Comparison of ENCODE assay signal across 8 cellular contexts in genomic region chr11:128686745-128687177, GRCh38. TPM values are rescaled to one million over a fixed set of nuclear protein-coding genes. Genes with fewer than 3 reads are reported as not detected.
A peak's percentile ranks its signal among the peaks of the same experiment; 100 is the strongest.
DNase-seq lines count a peak whose midpoint lies in the region; ATAC-seq, FAIRE-seq and TF ChIP-seq lines count a peak whose summit lies in the region.

No MANE protein-coding gene starts in this region.

- no peaks in the 10 kb centered on the region for H3K9me3 ChIP-seq in kidney (ENCODE audit: control insufficient read depth in 1 of 2, low read length in 2 of 2)

- peak overlapping the region; percentile 39 to 44 for H3K4me3 ChIP-seq in kidney (ENCODE audit: low read length in 2 of 2)

- no peaks in the 10 kb centered on the region for H3K36me3 ChIP-seq in kidney (ENCODE audit: control insufficient read depth in 1 of 2, insufficient read depth in 2 of 2, low read length in 2 of 2)

- intact Hi-C loops in kidney (cut with DNase I) = no loop called here

- DNase-seq in ELR (ENCODE audit: low read depth) (peak; percentile 60), RWPE1 (ENCODE audit: low spot score) (peak; percentile 47), astrocyte of the hippocampus (ENCODE audit: low read depth, low spot score) (peak; percentile 54), kidney (peak; percentile 90), COLO829 (ENCODE audit: low spot score) (no peak)
- no peak for DNase-seq in stimulated activated effector memory CD8-positive, alpha-beta T cell treated with anti-CD3 and anti-CD28 coated beads, Interleukin-12 subunit alpha, Interleukin-12 subunit beta, amount 100 ng/mL, for 72 hours (ENCODE audit: low spot score in 2 of 2)

- no peak for FAIRE-seq in kidney (lab: Jason Lieb, UNC)

- H3K27ac ChIP-seq in RWPE1 (no peak overlapping the region), kidney (ENCODE audit: low read depth in 2 of 2, low read length in 2 of 2) (no peak overlapping the region)

- H3K27ac Mint-ChIP-seq in stimulated activated effector memory CD8-positive, alpha-beta T cell treated with anti-CD3 and anti-CD28 coated beads, Interleukin-12 subunit alpha, Interleukin-12 subunit beta, amount 100 ng/mL, for 72 hours = no peak overlapping the region

- ATAC-seq in GM21825 (IDR thresholded peaks at IDR 0.05; ENCODE audit: unreplicated experiment) = peak; percentile 47
- peak; percentile 83 for ATAC-seq in stimulated activated effector memory CD8-positive, alpha-beta T cell treated with anti-CD3 and anti-CD28 coated beads, Interleukin-12 subunit alpha, Interleukin-12 subunit beta, amount 100 ng/mL, for 72 hours
- ATAC-seq in HG03039 (IDR thresholded peaks at IDR 0.05; ENCODE audit: unreplicated experiment) = no peak

- CTCF ChIA-PET in RWPE1 (lab: Yijun Ruan, JAX) = interaction anchor here (0.6 kb wide), 1 partner anchor 194 kb away, joined by 3 read pairs; no protein-coding TSS in a partner anchor

- H3K4me1 Mint-ChIP-seq in stimulated activated effector memory CD8-positive, alpha-beta T cell treated with anti-CD3 and anti-CD28 coated beads, Interleukin-12 subunit alpha, Interleukin-12 subunit beta, amount 100 ng/mL, for 72 hours = peaks cover 33% of the 10 kb centered on the region

- H3K9ac ChIP-seq in kidney (ENCODE audit: low read length in 2 of 2) = no peak overlapping the region

- POLR2A ChIA-PET in RWPE1 (lab: Yijun Ruan, JAX; ENCODE audit: low non-redundant PET) = no interaction called here

- TF ChIP-seq CTCF in RWPE1 (conservative IDR thresholded peaks at IDR 0.05; ENCODE audit: low read depth) (no peak), kidney (IDR thresholded peaks at IDR 0.05; ENCODE audit: borderline replicate concordance, extremely low read depth, insufficient read depth) (no peak)

- peaks cover 9% of the 10 kb centered on the region for H3K36me3 Mint-ChIP-seq in stimulated activated effector memory CD8-positive, alpha-beta T cell treated with anti-CD3 and anti-CD28 coated beads, Interleukin-12 subunit alpha, Interleukin-12 subunit beta, amount 100 ng/mL, for 72 hours

- peaks cover 0 to 9% of the 10 kb centered on the region in 2 donors for H3K4me1 ChIP-seq in kidney (ENCODE audit: control insufficient read depth in 1 of 2, insufficient read depth in 1 of 2, low read depth in 1 of 2, low read length in 2 of 2)

- H3K9me3 Mint-ChIP-seq in stimulated activated effector memory CD8-positive, alpha-beta T cell treated with anti-CD3 and anti-CD28 coated beads, Interleukin-12 subunit alpha, Interleukin-12 subunit beta, amount 100 ng/mL, for 72 hours = no peaks in the 10 kb centered on the region

- H3K4me3 Mint-ChIP-seq in stimulated activated effector memory CD8-positive, alpha-beta T cell treated with anti-CD3 and anti-CD28 coated beads, Interleukin-12 subunit alpha, Interleukin-12 subunit beta, amount 100 ng/mL, for 72 hours = peak overlapping the region; percentile 75

RNA-seq across cellular contexts. Expression of gene FLI1, which starts 7.1 kb away (rescaled TPM):
- 28.2 TPM for total RNA-seq in kidney
- polyA plus RNA-seq in kidney (ENCODE audit: insufficient read depth, low read depth, low replicate concordance) = 5.7 TPM

Comparison
In these comparisons a context has a peak if more than half of its experiments do, and no peak if none do; other contexts are left out.
1. DNase-seq: peak in ELR (single experiment), RWPE1 (single experiment), astrocyte of the hippocampus (single experiment) and kidney (single experiment); none in stimulated activated effector memory CD8-positive, alpha-beta T cell treated with anti-CD3 and anti-CD28 coated beads, Interleukin-12 subunit alpha, Interleukin-12 subunit beta, amount 100 ng/mL, for 72 hours (0 of 2) and COLO829 (single experiment).